13 cellular contexts compared by ENCODE assay signal in the genomic region with DNA sequence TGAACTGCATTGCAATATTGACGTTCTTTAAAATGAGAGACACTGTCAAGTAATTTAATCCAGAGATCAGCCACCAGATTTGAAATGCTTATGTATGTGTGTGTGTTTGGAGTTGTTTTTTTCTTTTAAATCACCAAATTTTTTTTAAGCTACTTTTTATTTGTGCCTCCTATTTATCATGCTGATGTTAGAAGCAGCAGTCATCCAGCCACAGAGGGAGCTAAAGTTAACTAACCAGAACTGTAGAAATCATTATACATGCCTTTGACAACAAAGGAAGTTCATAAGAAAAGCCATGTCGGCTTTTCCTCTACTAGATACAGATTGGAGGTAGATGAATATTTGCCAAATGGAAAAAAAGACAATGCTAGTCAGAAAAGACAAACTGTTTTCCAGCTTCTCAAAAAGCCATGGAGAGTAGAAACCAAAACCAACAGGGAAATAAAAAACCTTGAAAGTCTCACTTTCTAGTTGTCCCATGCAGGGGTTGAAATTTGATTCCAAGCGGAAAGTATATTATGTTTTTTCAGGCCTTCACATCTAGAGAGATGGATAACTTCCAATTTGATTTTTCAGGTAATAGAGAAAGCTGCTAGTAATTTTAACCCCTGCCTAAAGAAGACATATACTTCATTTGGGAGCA. TPM values are rescaled to one million over a fixed set of nuclear protein-coding genes. Genes with fewer than 3 reads are reported as not detected.
A peak's percentile ranks its signal among the peaks of the same experiment; 100 is the strongest.
DNase-seq lines count a peak whose midpoint lies in the region; ATAC-seq and TF ChIP-seq lines count a peak whose summit lies in the region.
"Had no signal": no experiment of that assay in that cellular context is flagged by ENCODE, and none has a peak within 500 bp of the region (broad histone marks: within the 10 kb centered on the region; RNA-seq: fewer than 3 reads in every experiment).

No MANE protein-coding gene starts in this region.

- H3K79me2 ChIP-seq in SK-N-SH (ENCODE audit: insufficient read depth): peaks cover 88% of the 10 kb centered on the region

- WGBS in SK-N-SH (ENCODE audit: low lambda C conversion rate): 67% methylated on average over 3 of the region's 3 CpGs

- DNase-seq in SK-N-SH: no peak
- DNase-seq in neural crest cell (ENCODE audit: low read depth, low spot score): no peak
- no peak for DNase-seq in RPMI8226
- DNase-seq: activated CD4-positive, alpha-beta memory T cell treated with anti-CD3 and anti-CD28 coated beads for 36 hours; glutamatergic neuron had no signal

- H3K9ac ChIP-seq in SK-N-SH: no peak overlapping the region
- H3K9ac ChIP-seq in HUES48 (ENCODE audit: low read depth, low read length): no peak overlapping the region

- H3K9me3 ChIP-seq in SK-N-SH: no peaks in the 10 kb centered on the region
- H3K9me3 ChIP-seq in HUES48 (ENCODE audit: control insufficient read depth, insufficient read depth, low read length): no peaks in the 10 kb centered on the region
- H3K9me3 ChIP-seq: suprapubic skin had no signal

- CTCF ChIA-PET in SK-N-SH (lab: Yijun Ruan, JAX): interaction anchor here (0.8 to 12.8 kb wide), 7 partner anchors 15 to 342 kb away, joined by 3 to 166 read pairs (median 4); no protein-coding TSS in a partner anchor

- H3K27me3 ChIP-seq in SK-N-SH (ENCODE audit: insufficient read depth) (no peaks in the 10 kb centered on the region), HUES48 (ENCODE audit: control insufficient read depth, insufficient read depth, low read length) (peaks cover 33% of the 10 kb centered on the region)
- H3K27me3 ChIP-seq: suprapubic skin had no signal

- H4K20me1 ChIP-seq in SK-N-SH (ENCODE audit: insufficient read depth): peaks cover 35% of the 10 kb centered on the region

- ATAC-seq in SK-N-SH treated with all-trans-retinoic acid at 6 μM for 48 hours (no peak), HG03460 (IDR thresholded peaks at IDR 0.05; ENCODE audit: unreplicated experiment) (no peak), GM19452 (IDR thresholded peaks at IDR 0.05; ENCODE audit: unreplicated experiment) (no peak)
- no peak for ATAC-seq in activated T-helper 17 cell treated with anti-CD3 and anti-CD28 coated beads, Interleukin-2, amount 50 U/mL, for 72 hours (replicated peaks)
- ATAC-seq: activated naive CD4-positive, alpha-beta T cell treated with anti-CD3 and anti-CD28 coated beads, Interleukin-2, amount 50 U/mL, for 72 hours had no signal

- no peaks in the 10 kb centered on the region for H3K27me3 Mint-ChIP-seq in activated T-helper 17 cell treated with anti-CD3 and anti-CD28 coated beads, Interleukin-2, amount 50 U/mL, for 72 hours
- H3K27me3 Mint-ChIP-seq in neural crest cell (ENCODE audit: low read depth): peaks cover 56% of the 10 kb centered on the region
- H3K27me3 Mint-ChIP-seq: activated CD4-positive, alpha-beta memory T cell treated with anti-CD3 and anti-CD28 coated beads for 36 hours had no signal

- peaks cover 20 to 30% of the 10 kb centered on the region in 2 experiments; a peak in 3 of 4 replicates for H3K4me1 ChIP-seq in SK-N-SH (ENCODE audit: control insufficient read depth in 1 of 2, insufficient read depth in 2 of 2, low read depth in 1 of 2, low read length in 1 of 2)
- peaks cover 24% of the 10 kb centered on the region for H3K4me1 ChIP-seq in HUES48 (ENCODE audit: control insufficient read depth, insufficient read depth, low read length)

- peak overlapping the region; percentile 51 for H3K27ac Mint-ChIP-seq in activated T-helper 17 cell treated with anti-CD3 and anti-CD28 coated beads, Interleukin-2, amount 50 U/mL, for 72 hours
- H3K27ac Mint-ChIP-seq in neural crest cell (ENCODE audit: unreplicated experiment): no peak overlapping the region
- H3K27ac Mint-ChIP-seq: activated CD4-positive, alpha-beta memory T cell treated with anti-CD3 and anti-CD28 coated beads for 36 hours; activated naive CD4-positive, alpha-beta T cell treated with anti-CD3 and anti-CD28 coated beads, Interleukin-2, amount 50 U/mL, for 72 hours had no signal

- H3K9me2 ChIP-seq in SK-N-SH: no peaks in the 10 kb centered on the region

- POLR2A ChIA-PET in SK-N-SH (lab: Yijun Ruan, JAX): interaction anchor here (1.2 kb wide), 1 partner anchor 11 kb away, joined by 4 read pairs; no protein-coding TSS in a partner anchor

- H3K4me1 Mint-ChIP-seq in activated T-helper 17 cell treated with anti-CD3 and anti-CD28 coated beads, Interleukin-2, amount 50 U/mL, for 72 hours: peaks cover 17% of the 10 kb centered on the region
- H3K4me1 Mint-ChIP-seq in neural crest cell: peaks cover 31% of the 10 kb centered on the region

- H3K36me3 ChIP-seq in SK-N-SH (replicated peaks in 1 of 2; ENCODE audit: control insufficient read depth in 1 of 2, insufficient read depth in 2 of 2, low read length in 1 of 2) (peaks cover 2 to 10% of the 10 kb centered on the region in 2 experiments), HUES48 (ENCODE audit: control insufficient read depth, insufficient read depth, low read length) (no peaks in the 10 kb centered on the region)
- H3K36me3 ChIP-seq: suprapubic skin had no signal

- H3K4me2 ChIP-seq in SK-N-SH: peak overlapping the region; percentile 35

- peaks cover 24% of the 10 kb centered on the region for H3F3A ChIP-seq in SK-N-SH (replicated peaks; ENCODE audit: insufficient read depth)

- H3K27ac ChIP-seq in SK-N-SH (ENCODE audit: low read depth in 2 of 2, low read length in 1 of 2) (peak overlapping the region in 1 of 2 experiments; percentile 40; a peak in 3 of 4 replicates), HUES48 (ENCODE audit: low read depth, low read length) (peak overlapping the region; percentile 23)
- H3K27ac ChIP-seq: suprapubic skin had no signal

- H2AFZ ChIP-seq in SK-N-SH (ENCODE audit: low read depth): no peak overlapping the region; the same call in 1 of the 2 replicates

- peaks cover 16% of the 10 kb centered on the region for H3K36me3 Mint-ChIP-seq in activated T-helper 17 cell treated with anti-CD3 and anti-CD28 coated beads, Interleukin-2, amount 50 U/mL, for 72 hours (ENCODE audit: low read depth)
- H3K36me3 Mint-ChIP-seq in neural crest cell (ENCODE audit: low read depth): peaks cover 4% of the 10 kb centered on the region

- TF ChIP-seq CTCF in SK-N-SH (IDR thresholded peaks at IDR 0.05) (peak; percentile 39; the same call in 1 of the 2 replicates), neural crest cell (conservative IDR thresholded peaks at IDR 0.05) (no peak)

- H3K4me3 ChIP-seq in SK-N-SH (ENCODE audit: low read depth in 2 of 2, low read length in 1 of 2): peak overlapping the region in 1 of 2 experiments; percentile 19; a peak in 1 of 4 replicates
- no peak overlapping the region for H3K4me3 ChIP-seq in HUES48 (ENCODE audit: low read depth, low read length)
- H3K4me3 ChIP-seq: lung, suprapubic skin had no signal

- TF ChIP-seq EP300 in SK-N-SH (IDR thresholded peaks at IDR 0.05; ENCODE audit: borderline replicate concordance in 1 of 2, low read depth in 1 of 2, low read length in 1 of 2): no peak

- H3K9me3 Mint-ChIP-seq in activated T-helper 17 cell treated with anti-CD3 and anti-CD28 coated beads, Interleukin-2, amount 50 U/mL, for 72 hours: no peaks in the 10 kb centered on the region
- no peaks in the 10 kb centered on the region for H3K9me3 Mint-ChIP-seq in neural crest cell
- H3K9me3 Mint-ChIP-seq: activated CD4-positive, alpha-beta memory T cell treated with anti-CD3 and anti-CD28 coated beads for 36 hours; activated naive CD4-positive, alpha-beta T cell treated with anti-CD3 and anti-CD28 coated beads, Interleukin-2, amount 50 U/mL, for 72 hours had no signal

- peak overlapping the region; percentile 43 for H3K4me3 Mint-ChIP-seq in activated T-helper 17 cell treated with anti-CD3 and anti-CD28 coated beads, Interleukin-2, amount 50 U/mL, for 72 hours
- H3K4me3 Mint-ChIP-seq in neural crest cell: peak overlapping the region; percentile 17
- H3K4me3 Mint-ChIP-seq: activated CD4-positive, alpha-beta memory T cell treated with anti-CD3 and anti-CD28 coated beads for 36 hours had no signal

- TF ChIP-seq RAD21 in SK-N-SH (IDR thresholded peaks at IDR 0.05; ENCODE audit: low read length): no peak

TF ChIP-seq in SK-N-SH, 30 proteins besides CTCF, POLR2A, EP300 and RAD21 (continues in another document):
- TF ChIP-seq FOSL2 (IDR thresholded peaks at IDR 0.05; ENCODE audit: borderline replicate concordance, low read depth) (no peak), JUND (IDR thresholded peaks at IDR 0.05) (no peak), MEF2A (IDR thresholded peaks at IDR 0.05; ENCODE audit: borderline replicate concordance, low read depth) (no peak), RFX5 (IDR thresholded peaks at IDR 0.05; ENCODE audit: low read length) (no peak), RXRA (IDR thresholded peaks at IDR 0.05; ENCODE audit: borderline replicate concordance, low read depth) (no peak), MXI1 (IDR thresholded peaks at IDR 0.05; ENCODE audit: low read depth, low read length) (no peak), NRF1 (IDR thresholded peaks at IDR 0.05; ENCODE audit: low read depth, low read length) (no peak)

TF ChIP-seq in SK-N-SH treated with all-trans-retinoic acid at 6 μM for 48 hours, 23 proteins besides CTCF, POLR2A, EP300 and RAD21 (continues in another document):
- TF ChIP-seq ZC3H10 (CRISPR knock-in tag; IDR thresholded peaks at IDR 0.05) (no peak), TOX (CRISPR knock-in tag; IDR thresholded peaks at IDR 0.05; ENCODE audit: borderline replicate concordance) (no peak), ZFP30 (CRISPR knock-in tag; IDR thresholded peaks at IDR 0.05) (no peak)

RNA-seq across cellular contexts. Expression of a gene that starts 4.5 kb away (rescaled TPM):
- 2.4 and 2.9 TPM in 2 replicates for polyA plus RNA-seq in SK-N-SH (2012; rRNA removed)
- polyA plus RNA-seq in SK-N-SH (2012; cell fraction: cytosol; rRNA removed): 2.0 and 2.2 TPM in 2 replicates
- polyA plus RNA-seq in SK-N-SH (2012; cell fraction: nucleus; rRNA removed): 2.8 and 2.9 TPM in 2 replicates
- 10 to 100 TPM; 11.1 to 14.3 TPM for total RNA-seq in activated T-helper 17 cell treated with anti-CD3 and anti-CD28 coated beads, Interleukin-2, amount 50 U/mL, for 72 hours
- 5.5 and 5.7 TPM in 2 replicates for total RNA-seq in neural crest cell

RNA-seq across cellular contexts. Expression of a gene that starts 7.3 kb away (rescaled TPM):
- polyA plus RNA-seq in SK-N-SH (2012; rRNA removed): 0.72 and 0.99 TPM in 2 replicates
- 0.98 and 1.1 TPM in 2 replicates for polyA plus RNA-seq in SK-N-SH (2012; cell fraction: cytosol; rRNA removed)
- 1.8 and 3.3 TPM in 2 replicates for polyA plus RNA-seq in SK-N-SH (2012; cell fraction: nucleus; rRNA removed)
- total RNA-seq in activated T-helper 17 cell treated with anti-CD3 and anti-CD28 coated beads, Interleukin-2, amount 50 U/mL, for 72 hours: 1 to 10 TPM; 2.4 to 6.7 TPM
- 1.1 and 1.4 TPM in 2 replicates for total RNA-seq in neural crest cell

RNA-seq across cellular contexts. Expression of a gene that starts 56.6 kb away (rescaled TPM):
- polyA plus RNA-seq in SK-N-SH (2012; rRNA removed): 27.1 and 29.3 TPM in 2 replicates
- polyA plus RNA-seq in SK-N-SH (2012; cell fraction: cytosol; rRNA removed): 22.0 and 22.6 TPM in 2 replicates
- 9.9 and 20.2 TPM in 2 replicates for polyA plus RNA-seq in SK-N-SH (2012; cell fraction: nucleus; rRNA removed)
- total RNA-seq in activated T-helper 17 cell treated with anti-CD3 and anti-CD28 coated beads, Interleukin-2, amount 50 U/mL, for 72 hours: 10 to 100 TPM; 11.3 to 11.9 TPM
- 18.2 and 19.8 TPM in 2 replicates for total RNA-seq in neural crest cell
